Comparison of ENCODE assay signal across 9 cellular contexts in genomic region chr11:74783241-74783871, GRCh38.
DNase-seq lines count a peak whose midpoint lies in the region; ATAC-seq and TF ChIP-seq lines count a peak whose summit lies in the region.
"Had no signal": no experiment of that assay in that cellular context is flagged by ENCODE, and none has a peak within 500 bp of the region (broad histone marks: within the 10 kb centered on the region; RNA-seq: fewer than 3 reads in every experiment).

No MANE protein-coding gene starts in this region.

- TF ChIP-seq POLR2A in erythroblast (IDR thresholded peaks at IDR 0.05; ENCODE audit: low read length) = no peak

- ATAC-seq in HG02642 (IDR thresholded peaks at IDR 0.05; ENCODE audit: poor library complexity, unreplicated experiment) = peak; percentile 72

- H3K79me2 ChIP-seq in OCI-LY3 (ENCODE audit: low read length) = peaks cover 72% of the 10 kb centered on the region

- H3K4me2 ChIP-seq in OCI-LY3 (ENCODE audit: low read length) = peak overlapping the region; percentile 81

- peak overlapping the region; percentile 12; the same call in 1 of the 2 replicates for H3K27ac ChIP-seq in OCI-LY3 (ENCODE audit: low read length)
- H3K27ac ChIP-seq in epithelial cell of prostate = peak overlapping the region; percentile 77
- H3K27ac ChIP-seq in skin epidermis = peak overlapping the region in 11 of 21 experiments; percentile 2 to 70 (median 38)
- H3K27ac ChIP-seq: 22Rv1 had no signal

- H3K4me3 ChIP-seq in OCI-LY3 (ENCODE audit: low read length) (peak overlapping the region; percentile 56), skin epidermis (no peak overlapping the region)

- peaks cover 84% of the 10 kb centered on the region for H4K20me1 ChIP-seq in OCI-LY3 (ENCODE audit: insufficient read depth, low read length)

- H2AFZ ChIP-seq in OCI-LY3 (ENCODE audit: low read depth, low read length) = no peak overlapping the region

- DNase-seq in activated CD4-positive, CD25-positive, alpha-beta regulatory T cell treated with anti-CD3 and anti-CD28 coated beads, Interleukin-2, amount 50 U/mL, for 16 hours (ENCODE audit: low read depth, low spot score) = peak; percentile 7
- no peak for DNase-seq in activated CD4-positive, CD25-positive, alpha-beta regulatory T cell (lab: John Stamatoyannopoulos, UW)
- peak; percentile 58 for DNase-seq in epithelial cell of prostate (ENCODE audit: low read depth, low spot score)
- DNase-seq in erythroblast (lab: John Stamatoyannopoulos, UW) = no peak
- no peak for DNase-seq in NCI-H2171 treated with DMSO at 0.1 percent for 48 hours (lab: John Stamatoyannopoulos, UW)

- no peak overlapping the region for H3K9ac ChIP-seq in OCI-LY3 (ENCODE audit: low read length)

- H3K27me3 ChIP-seq in OCI-LY3 (ENCODE audit: low read depth, low read length) = no peaks in the 10 kb centered on the region; the same call in 1 of the 2 replicates

- H3K4me1 ChIP-seq in OCI-LY3 (ENCODE audit: low read length) = peaks cover 37% of the 10 kb centered on the region

- H3K36me3 ChIP-seq in OCI-LY3 (replicated peaks; ENCODE audit: low read depth, low read length) = no peaks in the 10 kb centered on the region

- no peak for TF ChIP-seq CTCF in OCI-LY3 (IDR thresholded peaks at IDR 0.05; ENCODE audit: low read depth, low read length)

- H3K9me3 ChIP-seq in OCI-LY3 (ENCODE audit: insufficient read depth, low read length) = no peaks in the 10 kb centered on the region

Comparison
In these comparisons a context has a peak if more than half of its experiments do, and no peak if none do; other contexts are left out.
1. DNase-seq: peak in activated CD4-positive, CD25-positive, alpha-beta regulatory T cell treated with anti-CD3 and anti-CD28 coated beads, Interleukin-2, amount 50 U/mL, for 16 hours (single experiment) and epithelial cell of prostate (single experiment); none in activated CD4-positive, CD25-positive, alpha-beta regulatory T cell (0 of 4), erythroblast (0 of 2) and NCI-H2171 treated with DMSO at 0.1 percent for 48 hours (single experiment).
2. H3K27ac ChIP-seq: peak in every context shown above with its lines; median percentile 77 in epithelial cell of prostate; 38 in skin epidermis; 12 in OCI-LY3.